8 cellular contexts compared by ENCODE assay signal in genomic region chr2:128321784-128322650, GRCh38. TPM values are rescaled to one million over a fixed set of nuclear protein-coding genes. Genes with fewer than 3 reads are reported as not detected.
DNase-seq lines count a peak whose midpoint lies in the region; ATAC-seq and TF ChIP-seq lines count a peak whose summit lies in the region.

No MANE protein-coding gene starts in this region.

- WGBS in stomach, 5 donors = 2 to 4% (median 3%) methylated on average over 63 to 89 of the region's 89 CpGs

- no peak for TF ChIP-seq POLR2A in stomach (IDR thresholded peaks at IDR 0.05)

- peak overlapping the region; percentile 54 for H3K27ac ChIP-seq in HUES48 (ENCODE audit: low read depth, low read length)
- H3K27ac ChIP-seq in stomach = peak overlapping the region; percentile 37 to 88 (median 70)

- H3K27me3 ChIP-seq in HUES48 (ENCODE audit: control insufficient read depth, insufficient read depth, low read length) = peaks cover 23% of the 10 kb centered on the region
- peaks cover 0 to 4% (median 0%) of the 10 kb centered on the region in 3 donors for H3K27me3 ChIP-seq in stomach

- intact Hi-C loops in stomach (cut with DNase I; ENCODE audit: low total_unique reads) = no loop called here

- H3K36me3 ChIP-seq in HUES48 (ENCODE audit: control insufficient read depth, insufficient read depth, low read length) (no peaks in the 10 kb centered on the region), stomach (no peaks in the 10 kb centered on the region)

- H3K4me1 ChIP-seq in HUES48 (ENCODE audit: control insufficient read depth, insufficient read depth, low read length) (peaks cover 12% of the 10 kb centered on the region), stomach (peaks cover 10 to 49% (median 38%) of the 10 kb centered on the region in 4 donors)

- no peaks in the 10 kb centered on the region for H3K27me3 Mint-ChIP-seq in activated T-helper 17 cell treated with anti-CD3 and anti-CD28 coated beads, Interleukin-2, amount 50 U/mL, for 72 hours
- peaks cover 11% of the 10 kb centered on the region for H3K27me3 Mint-ChIP-seq in neural crest cell (ENCODE audit: low read depth)

- peak overlapping the region; percentile 58 for H3K4me3 Mint-ChIP-seq in activated T-helper 17 cell treated with anti-CD3 and anti-CD28 coated beads, Interleukin-2, amount 50 U/mL, for 72 hours
- peak overlapping the region; percentile 91 for H3K4me3 Mint-ChIP-seq in neural crest cell

- DNase-seq in DMS79 (lab: John Stamatoyannopoulos, UW) = peak; percentile 42
- peak; percentile 81 for DNase-seq in RPMI7951 (ENCODE audit: low read depth)
- DNase-seq in fibroblast of the conjunctiva (ENCODE audit: low read depth) = peak; percentile 45
- peak; percentile 89 for DNase-seq in neural crest cell (ENCODE audit: low read depth, low spot score)
- peak; percentile 88 for DNase-seq in stomach

- H3K9me3 ChIP-seq in HUES48 (ENCODE audit: control insufficient read depth, insufficient read depth, low read length) = no peaks in the 10 kb centered on the region
- no peaks in the 10 kb centered on the region for H3K9me3 ChIP-seq in stomach

- peak; percentile 48 for ATAC-seq in GM21447 (IDR thresholded peaks at IDR 0.05; ENCODE audit: unreplicated experiment)
- ATAC-seq in activated T-helper 17 cell treated with anti-CD3 and anti-CD28 coated beads, Interleukin-2, amount 50 U/mL, for 72 hours (replicated peaks) = peak; percentile 45

- H3K4me3 ChIP-seq in HUES48 (ENCODE audit: low read depth, low read length) (peak overlapping the region; percentile 67), stomach (peak overlapping the region; percentile 54 to 67 (median 62))

- no peaks in the 10 kb centered on the region for H3K36me3 Mint-ChIP-seq in activated T-helper 17 cell treated with anti-CD3 and anti-CD28 coated beads, Interleukin-2, amount 50 U/mL, for 72 hours (ENCODE audit: low read depth)
- H3K36me3 Mint-ChIP-seq in neural crest cell (ENCODE audit: low read depth) = no peaks in the 10 kb centered on the region

- no peaks in the 10 kb centered on the region for H3K9me3 Mint-ChIP-seq in activated T-helper 17 cell treated with anti-CD3 and anti-CD28 coated beads, Interleukin-2, amount 50 U/mL, for 72 hours
- H3K9me3 Mint-ChIP-seq in neural crest cell = no peaks in the 10 kb centered on the region

- TF ChIP-seq CTCF in neural crest cell (conservative IDR thresholded peaks at IDR 0.05) (peak; percentile 97), stomach (IDR thresholded peaks at IDR 0.05) (peak in 5 of 7 experiments; percentile 28 to 98 (median 97))

- no peaks in the 10 kb centered on the region for H3K4me1 Mint-ChIP-seq in activated T-helper 17 cell treated with anti-CD3 and anti-CD28 coated beads, Interleukin-2, amount 50 U/mL, for 72 hours
- H3K4me1 Mint-ChIP-seq in neural crest cell = peaks cover 10% of the 10 kb centered on the region

- H3K9ac ChIP-seq in HUES48 (ENCODE audit: low read depth, low read length) = peak overlapping the region; percentile 63; the same call in 1 of the 2 replicates

- TF ChIP-seq EP300 in stomach (IDR thresholded peaks at IDR 0.05) = no peak

- H3K27ac Mint-ChIP-seq in activated T-helper 17 cell treated with anti-CD3 and anti-CD28 coated beads, Interleukin-2, amount 50 U/mL, for 72 hours = peak overlapping the region; percentile 60
- peak overlapping the region; percentile 13 for H3K27ac Mint-ChIP-seq in neural crest cell (ENCODE audit: unreplicated experiment)

RNA-seq across cellular contexts. Expression of gene HS6ST1, which starts 3.3 kb away (rescaled TPM):
- 2.9 and 4.6 TPM in 2 replicates for total RNA-seq in RPMI7951 (2014; rRNA removed; shearing (Covaris generic))
- total RNA-seq in activated T-helper 17 cell treated with anti-CD3 and anti-CD28 coated beads, Interleukin-2, amount 50 U/mL, for 72 hours = 1 to 10 TPM; 3.8 to 7.8 TPM
- 39.8 and 40.3 TPM in 2 replicates for total RNA-seq in neural crest cell
- total RNA-seq in stomach = 100 to 1,000 TPM in 1 of 5 donors, 10 to 100 TPM in 2, 1 to 10 TPM in 2; 2.9 to 178 (median 20.7) TPM
- polyA plus RNA-seq in stomach = 10 to 100 TPM in 2 of 3 donors, 1 to 10 TPM in 1; 5.8 to 15.2 (median 10.5) TPM

Comparison
In these comparisons a context has a peak if more than half of its experiments do, and no peak if none do; other contexts are left out.
1. Peak in every context shown above with its lines: DNase-seq, ATAC-seq, H3K4me3 ChIP-seq and H3K27ac ChIP-seq.